Comparison of ENCODE assay signal across 1 cellular context in the genomic region with DNA sequence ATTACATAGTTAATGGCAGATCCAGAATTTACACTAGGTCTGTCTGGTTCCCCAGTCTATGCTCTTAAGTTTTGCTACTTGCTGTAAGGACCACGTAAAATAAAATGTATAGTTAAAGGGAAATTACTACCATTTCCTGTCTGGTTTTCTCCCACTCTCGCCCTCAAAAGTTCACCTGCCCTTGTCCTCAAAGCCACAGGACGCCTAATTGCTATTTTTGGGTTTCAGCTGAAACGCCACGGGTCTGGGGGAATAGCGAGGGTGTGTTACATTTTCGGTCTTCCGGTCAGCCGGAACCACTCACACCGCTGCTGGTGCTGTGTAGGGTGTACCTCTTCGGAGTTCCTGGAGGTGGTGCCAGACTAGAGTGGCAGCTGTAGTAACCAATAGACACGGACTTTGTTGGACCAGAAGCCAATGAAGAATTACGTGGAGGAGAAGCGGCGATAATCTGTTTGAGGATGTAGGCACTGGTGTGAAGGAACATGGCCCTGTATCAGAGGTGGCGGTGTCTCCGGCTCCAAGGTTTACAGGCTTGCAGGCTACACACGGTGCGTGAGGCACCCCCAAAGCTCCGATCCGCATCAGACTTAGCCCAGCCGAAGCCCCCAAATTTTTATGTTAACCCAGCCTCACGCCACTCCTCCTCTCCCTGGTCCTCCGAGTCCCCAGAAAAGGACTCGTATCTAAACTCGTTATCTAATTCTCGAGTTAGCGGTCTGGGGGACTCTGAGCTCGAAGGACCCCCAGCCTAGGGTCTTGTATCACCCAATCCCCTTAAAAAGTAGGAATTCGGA.
TF ChIP-seq lines count a peak whose summit lies in the region.

A gene with protein sequence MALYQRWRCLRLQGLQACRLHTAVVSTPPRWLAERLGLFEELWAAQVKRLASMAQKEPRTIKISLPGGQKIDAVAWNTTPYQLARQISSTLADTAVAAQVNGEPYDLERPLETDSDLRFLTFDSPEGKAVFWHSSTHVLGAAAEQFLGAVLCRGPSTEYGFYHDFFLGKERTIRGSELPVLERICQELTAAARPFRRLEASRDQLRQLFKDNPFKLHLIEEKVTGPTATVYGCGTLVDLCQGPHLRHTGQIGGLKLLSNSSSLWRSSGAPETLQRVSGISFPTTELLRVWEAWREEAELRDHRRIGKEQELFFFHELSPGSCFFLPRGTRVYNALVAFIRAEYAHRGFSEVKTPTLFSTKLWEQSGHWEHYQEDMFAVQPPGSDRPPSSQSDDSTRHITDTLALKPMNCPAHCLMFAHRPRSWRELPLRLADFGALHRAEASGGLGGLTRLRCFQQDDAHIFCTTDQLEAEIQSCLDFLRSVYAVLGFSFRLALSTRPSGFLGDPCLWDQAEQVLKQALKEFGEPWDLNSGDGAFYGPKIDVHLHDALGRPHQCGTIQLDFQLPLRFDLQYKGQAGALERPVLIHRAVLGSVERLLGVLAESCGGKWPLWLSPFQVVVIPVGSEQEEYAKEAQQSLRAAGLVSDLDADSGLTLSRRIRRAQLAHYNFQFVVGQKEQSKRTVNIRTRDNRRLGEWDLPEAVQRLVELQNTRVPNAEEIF (plus strand): TSS at position 454 of the 797 bp plus-strand sequence. CDS start 32 bp downstream, at position 486.

TF ChIP-seq in K562, 482 proteins besides CTCF, POLR2A, EP300 and RAD21 (continued from another document and continues in another):
- TF ChIP-seq, protein P1, sequence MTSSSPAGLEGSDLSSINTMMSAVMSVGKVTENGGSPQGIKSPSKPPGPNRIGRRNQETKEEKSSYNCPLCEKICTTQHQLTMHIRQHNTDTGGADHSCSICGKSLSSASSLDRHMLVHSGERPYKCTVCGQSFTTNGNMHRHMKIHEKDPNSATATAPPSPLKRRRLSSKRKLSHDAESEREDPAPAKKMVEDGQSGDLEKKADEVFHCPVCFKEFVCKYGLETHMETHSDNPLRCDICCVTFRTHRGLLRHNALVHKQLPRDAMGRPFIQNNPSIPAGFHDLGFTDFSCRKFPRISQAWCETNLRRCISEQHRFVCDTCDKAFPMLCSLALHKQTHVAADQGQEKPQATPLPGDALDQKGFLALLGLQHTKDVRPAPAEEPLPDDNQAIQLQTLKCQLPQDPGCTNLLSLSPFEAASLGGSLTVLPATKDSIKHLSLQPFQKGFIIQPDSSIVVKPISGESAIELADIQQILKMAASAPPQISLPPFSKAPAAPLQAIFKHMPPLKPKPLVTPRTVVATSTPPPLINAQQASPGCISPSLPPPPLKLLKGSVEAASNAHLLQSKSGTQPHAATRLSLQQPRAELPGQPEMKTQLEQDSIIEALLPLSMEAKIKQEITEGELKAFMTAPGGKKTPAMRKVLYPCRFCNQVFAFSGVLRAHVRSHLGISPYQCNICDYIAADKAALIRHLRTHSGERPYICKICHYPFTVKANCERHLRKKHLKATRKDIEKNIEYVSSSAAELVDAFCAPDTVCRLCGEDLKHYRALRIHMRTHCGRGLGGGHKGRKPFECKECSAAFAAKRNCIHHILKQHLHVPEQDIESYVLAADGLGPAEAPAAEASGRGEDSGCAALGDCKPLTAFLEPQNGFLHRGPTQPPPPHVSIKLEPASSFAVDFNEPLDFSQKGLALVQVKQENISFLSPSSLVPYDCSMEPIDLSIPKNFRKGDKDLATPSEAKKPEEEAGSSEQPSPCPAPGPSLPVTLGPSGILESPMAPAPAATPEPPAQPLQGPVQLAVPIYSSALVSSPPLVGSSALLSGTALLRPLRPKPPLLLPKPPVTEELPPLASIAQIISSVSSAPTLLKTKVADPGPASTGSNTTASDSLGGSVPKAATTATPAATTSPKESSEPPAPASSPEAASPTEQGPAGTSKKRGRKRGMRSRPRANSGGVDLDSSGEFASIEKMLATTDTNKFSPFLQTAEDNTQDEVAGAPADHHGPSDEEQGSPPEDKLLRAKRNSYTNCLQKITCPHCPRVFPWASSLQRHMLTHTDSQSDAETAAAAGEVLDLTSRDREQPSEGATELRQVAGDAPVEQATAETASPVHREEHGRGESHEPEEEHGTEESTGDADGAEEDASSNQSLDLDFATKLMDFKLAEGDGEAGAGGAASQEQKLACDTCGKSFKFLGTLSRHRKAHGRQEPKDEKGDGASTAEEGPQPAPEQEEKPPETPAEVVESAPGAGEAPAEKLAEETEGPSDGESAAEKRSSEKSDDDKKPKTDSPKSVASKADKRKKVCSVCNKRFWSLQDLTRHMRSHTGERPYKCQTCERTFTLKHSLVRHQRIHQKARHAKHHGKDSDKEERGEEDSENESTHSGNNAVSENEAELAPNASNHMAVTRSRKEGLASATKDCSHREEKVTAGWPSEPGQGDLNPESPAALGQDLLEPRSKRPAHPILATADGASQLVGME (CRISPR knock-in tag; IDR thresholded peaks at IDR 0.05): peak; percentile 58; the same call in 1 of the 2 replicates
- TF ChIP-seq NCOA2 (IDR thresholded peaks at IDR 0.05; ENCODE audit: partially characterized antibody in 2 of 2) (no peak), HMGN3 (IDR thresholded peaks at IDR 0.05; ENCODE audit: borderline replicate concordance, extremely low read depth, insufficient read length, low read depth, low read length) (no peak), TAF1 (IDR thresholded peaks at IDR 0.05; ENCODE audit: control insufficient read depth, extremely low read depth, insufficient read depth, low read length, severe bottlenecking) (peak; percentile 87), ZNF24 (IDR thresholded peaks at IDR 0.05) (0 out of 2 replicates have a peak, but pooled peaks have one; percentile 67), C11orf30 (IDR thresholded peaks at IDR 0.05; ENCODE audit: low read depth) (peak; percentile 99), SRSF3 (IDR thresholded peaks at IDR 0.05; ENCODE audit: insufficient read depth, low read length) (no peak), ZNF23 (CRISPR knock-in tag; IDR thresholded peaks at IDR 0.05) (no peak), RB1 (IDR thresholded peaks at IDR 0.05; ENCODE audit: low read depth) (peak; percentile 89), RHOXF2B (CRISPR knock-in tag; conservative IDR thresholded peaks at IDR 0.05) (no peak), ZSCAN32 (CRISPR knock-in tag; IDR thresholded peaks at IDR 0.05) (no peak), ZBTB1 (CRISPR knock-in tag; IDR thresholded peaks at IDR 0.05; ENCODE audit: borderline replicate concordance, low read depth) (no peak), POU5F1 (IDR thresholded peaks at IDR 0.05; ENCODE audit: borderline replicate concordance, low read depth, low read length, partially characterized antibody) (no peak), GABPA (tag; conservative IDR thresholded peaks at IDR 0.05; ENCODE audit: low read depth) (peak; percentile 98), DIDO1 (tag; IDR thresholded peaks at IDR 0.05; ENCODE audit: low read depth) (peak; percentile 98), SRSF7 (optimal IDR thresholded peaks at IDR 0.05; ENCODE audit: low read depth, low read length) (no peak), ZNF165 (CRISPR knock-in tag; IDR thresholded peaks at IDR 0.05; ENCODE audit: borderline replicate concordance) (no peak; the same call in 1 of the 2 replicates), PYGO2 (tag; IDR thresholded peaks at IDR 0.05) (0 out of 2 replicates have a peak, but pooled peaks have one; percentile 40), RFX5 (IDR thresholded peaks at IDR 0.05; ENCODE audit: low read depth, low read length) (no peak), ZNF134 (CRISPR knock-in tag; conservative IDR thresholded peaks at IDR 0.05) (no peak), RBM25 (IDR thresholded peaks at IDR 0.05; ENCODE audit: low read depth, low read length, severe bottlenecking) (peak; percentile 96), CBFB (CRISPR knock-in tag; IDR thresholded peaks at IDR 0.05) (no peak), ZNF764 (CRISPR knock-in tag; IDR thresholded peaks at IDR 0.05; ENCODE audit: low read depth) (peak; percentile 76; the same call in 1 of the 2 replicates), ZNF384 (IDR thresholded peaks at IDR 0.05; ENCODE audit: low read depth, low read length) (peak; percentile 61; the same call in 1 of the 2 replicates), TEAD1 (CRISPR knock-in tag; IDR thresholded peaks at IDR 0.05) (peak; percentile 36 to 66; a peak in 3 of 4 replicates), TAF7 (tag; IDR thresholded peaks at IDR 0.05) (peak; percentile 85), MAFK (IDR thresholded peaks at IDR 0.05; ENCODE audit: low read length) (no peak), NCOA1 (IDR thresholded peaks at IDR 0.05; ENCODE audit: low read depth) (peak; percentile 99), FUS (optimal IDR thresholded peaks at IDR 0.05; ENCODE audit: low read depth, low read length) (no peak), GTF2A2 (tag; IDR thresholded peaks at IDR 0.05) (0 out of 2 replicates have a peak, but pooled peaks have one; percentile 10), SIN3B (IDR thresholded peaks at IDR 0.05; ENCODE audit: low read depth) (peak; percentile 94)
- TF ChIP-seq, protein P2, sequence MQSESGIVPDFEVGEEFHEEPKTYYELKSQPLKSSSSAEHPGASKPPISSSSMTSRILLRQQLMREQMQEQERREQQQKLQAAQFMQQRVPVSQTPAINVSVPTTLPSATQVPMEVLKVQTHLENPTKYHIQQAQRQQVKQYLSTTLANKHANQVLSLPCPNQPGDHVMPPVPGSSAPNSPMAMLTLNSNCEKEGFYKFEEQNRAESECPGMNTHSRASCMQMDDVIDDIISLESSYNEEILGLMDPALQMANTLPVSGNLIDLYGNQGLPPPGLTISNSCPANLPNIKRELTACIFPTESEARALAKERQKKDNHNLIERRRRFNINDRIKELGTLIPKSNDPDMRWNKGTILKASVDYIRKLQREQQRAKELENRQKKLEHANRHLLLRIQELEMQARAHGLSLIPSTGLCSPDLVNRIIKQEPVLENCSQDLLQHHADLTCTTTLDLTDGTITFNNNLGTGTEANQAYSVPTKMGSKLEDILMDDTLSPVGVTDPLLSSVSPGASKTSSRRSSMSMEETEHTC (IDR thresholded peaks at IDR 0.05): 0 out of 2 replicates have a peak, but pooled peaks have one; percentile 40
- TF ChIP-seq, protein P3, sequence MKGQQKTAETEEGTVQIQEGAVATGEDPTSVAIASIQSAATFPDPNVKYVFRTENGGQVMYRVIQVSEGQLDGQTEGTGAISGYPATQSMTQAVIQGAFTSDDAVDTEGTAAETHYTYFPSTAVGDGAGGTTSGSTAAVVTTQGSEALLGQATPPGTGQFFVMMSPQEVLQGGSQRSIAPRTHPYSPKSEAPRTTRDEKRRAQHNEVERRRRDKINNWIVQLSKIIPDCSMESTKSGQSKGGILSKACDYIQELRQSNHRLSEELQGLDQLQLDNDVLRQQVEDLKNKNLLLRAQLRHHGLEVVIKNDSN (CRISPR knock-in tag; IDR thresholded peaks at IDR 0.05): no peak
- TF ChIP-seq, protein P4, sequence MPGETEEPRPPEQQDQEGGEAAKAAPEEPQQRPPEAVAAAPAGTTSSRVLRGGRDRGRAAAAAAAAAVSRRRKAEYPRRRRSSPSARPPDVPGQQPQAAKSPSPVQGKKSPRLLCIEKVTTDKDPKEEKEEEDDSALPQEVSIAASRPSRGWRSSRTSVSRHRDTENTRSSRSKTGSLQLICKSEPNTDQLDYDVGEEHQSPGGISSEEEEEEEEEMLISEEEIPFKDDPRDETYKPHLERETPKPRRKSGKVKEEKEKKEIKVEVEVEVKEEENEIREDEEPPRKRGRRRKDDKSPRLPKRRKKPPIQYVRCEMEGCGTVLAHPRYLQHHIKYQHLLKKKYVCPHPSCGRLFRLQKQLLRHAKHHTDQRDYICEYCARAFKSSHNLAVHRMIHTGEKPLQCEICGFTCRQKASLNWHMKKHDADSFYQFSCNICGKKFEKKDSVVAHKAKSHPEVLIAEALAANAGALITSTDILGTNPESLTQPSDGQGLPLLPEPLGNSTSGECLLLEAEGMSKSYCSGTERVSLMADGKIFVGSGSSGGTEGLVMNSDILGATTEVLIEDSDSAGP (CRISPR knock-in tag; IDR thresholded peaks at IDR 0.05): peak; percentile 75; the same call in 1 of the 2 replicates
- TF ChIP-seq, protein P5, sequence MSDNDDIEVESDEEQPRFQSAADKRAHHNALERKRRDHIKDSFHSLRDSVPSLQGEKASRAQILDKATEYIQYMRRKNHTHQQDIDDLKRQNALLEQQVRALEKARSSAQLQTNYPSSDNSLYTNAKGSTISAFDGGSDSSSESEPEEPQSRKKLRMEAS (CRISPR knock-in tag; IDR thresholded peaks at IDR 0.05): peak; percentile 63
- TF ChIP-seq, protein P6, sequence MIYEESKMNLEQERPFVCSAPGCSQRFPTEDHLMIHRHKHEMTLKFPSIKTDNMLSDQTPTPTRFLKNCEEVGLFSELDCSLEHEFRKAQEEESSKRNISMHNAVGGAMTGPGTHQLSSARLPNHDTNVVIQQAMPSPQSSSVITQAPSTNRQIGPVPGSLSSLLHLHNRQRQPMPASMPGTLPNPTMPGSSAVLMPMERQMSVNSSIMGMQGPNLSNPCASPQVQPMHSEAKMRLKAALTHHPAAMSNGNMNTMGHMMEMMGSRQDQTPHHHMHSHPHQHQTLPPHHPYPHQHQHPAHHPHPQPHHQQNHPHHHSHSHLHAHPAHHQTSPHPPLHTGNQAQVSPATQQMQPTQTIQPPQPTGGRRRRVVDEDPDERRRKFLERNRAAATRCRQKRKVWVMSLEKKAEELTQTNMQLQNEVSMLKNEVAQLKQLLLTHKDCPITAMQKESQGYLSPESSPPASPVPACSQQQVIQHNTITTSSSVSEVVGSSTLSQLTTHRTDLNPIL (CRISPR knock-in tag; IDR thresholded peaks at IDR 0.05): no peak
- TF ChIP-seq, protein P7, sequence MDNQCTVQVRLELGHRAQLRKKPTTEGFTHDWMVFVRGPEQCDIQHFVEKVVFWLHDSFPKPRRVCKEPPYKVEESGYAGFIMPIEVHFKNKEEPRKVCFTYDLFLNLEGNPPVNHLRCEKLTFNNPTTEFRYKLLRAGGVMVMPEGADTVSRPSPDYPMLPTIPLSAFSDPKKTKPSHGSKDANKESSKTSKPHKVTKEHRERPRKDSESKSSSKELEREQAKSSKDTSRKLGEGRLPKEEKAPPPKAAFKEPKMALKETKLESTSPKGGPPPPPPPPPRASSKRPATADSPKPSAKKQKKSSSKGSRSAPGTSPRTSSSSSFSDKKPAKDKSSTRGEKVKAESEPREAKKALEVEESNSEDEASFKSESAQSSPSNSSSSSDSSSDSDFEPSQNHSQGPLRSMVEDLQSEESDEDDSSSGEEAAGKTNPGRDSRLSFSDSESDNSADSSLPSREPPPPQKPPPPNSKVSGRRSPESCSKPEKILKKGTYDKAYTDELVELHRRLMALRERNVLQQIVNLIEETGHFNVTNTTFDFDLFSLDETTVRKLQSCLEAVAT (IDR thresholded peaks at IDR 0.05): peak; percentile 24 to 95; a peak in 3 of 4 replicates
- TF ChIP-seq, protein P8, sequence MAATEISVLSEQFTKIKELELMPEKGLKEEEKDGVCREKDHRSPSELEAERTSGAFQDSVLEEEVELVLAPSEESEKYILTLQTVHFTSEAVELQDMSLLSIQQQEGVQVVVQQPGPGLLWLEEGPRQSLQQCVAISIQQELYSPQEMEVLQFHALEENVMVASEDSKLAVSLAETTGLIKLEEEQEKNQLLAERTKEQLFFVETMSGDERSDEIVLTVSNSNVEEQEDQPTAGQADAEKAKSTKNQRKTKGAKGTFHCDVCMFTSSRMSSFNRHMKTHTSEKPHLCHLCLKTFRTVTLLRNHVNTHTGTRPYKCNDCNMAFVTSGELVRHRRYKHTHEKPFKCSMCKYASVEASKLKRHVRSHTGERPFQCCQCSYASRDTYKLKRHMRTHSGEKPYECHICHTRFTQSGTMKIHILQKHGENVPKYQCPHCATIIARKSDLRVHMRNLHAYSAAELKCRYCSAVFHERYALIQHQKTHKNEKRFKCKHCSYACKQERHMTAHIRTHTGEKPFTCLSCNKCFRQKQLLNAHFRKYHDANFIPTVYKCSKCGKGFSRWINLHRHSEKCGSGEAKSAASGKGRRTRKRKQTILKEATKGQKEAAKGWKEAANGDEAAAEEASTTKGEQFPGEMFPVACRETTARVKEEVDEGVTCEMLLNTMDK (IDR thresholded peaks at IDR 0.05; ENCODE audit: borderline replicate concordance, insufficient read depth, low read depth, low read length, poor library complexity, severe bottlenecking): no peak
